Comparison of ENCODE assay signal across 9 cellular contexts in genomic region chr3:160801386-160802118, GRCh38. TPM values are rescaled to one million over a fixed set of nuclear protein-coding genes. Genes with fewer than 3 reads are reported as not detected.
DNase-seq lines count a peak whose midpoint lies in the region; ATAC-seq and TF ChIP-seq lines count a peak whose summit lies in the region.
"Had no signal": no experiment of that assay in that cellular context is flagged by ENCODE, and none has a peak within 500 bp of the region (broad histone marks: within the 10 kb centered on the region; RNA-seq: fewer than 3 reads in every experiment).

No MANE protein-coding gene starts in this region.

- 12 to 14% (median 13%) methylated on average over 8 of the region's 8 CpGs for WGBS in heart left ventricle, 4 donors

- peak overlapping the region; percentile 53 for H3K4me3 Mint-ChIP-seq in activated CD8-positive, alpha-beta memory T cell treated with anti-CD3 and anti-CD28 coated beads, Interleukin-2, amount 10 ng/mL, durations not matched to agents 7 days and 5 days

- no peaks in the 10 kb centered on the region for H3K27me3 ChIP-seq in heart left ventricle

- intact Hi-C loops in heart left ventricle (cut with DNase I) = no loop called here

- H3K4me1 Mint-ChIP-seq in activated CD8-positive, alpha-beta memory T cell treated with anti-CD3 and anti-CD28 coated beads, Interleukin-2, amount 10 ng/mL, durations not matched to agents 7 days and 5 days = peaks cover 37% of the 10 kb centered on the region

- peak; percentile 91 for ATAC-seq in activated CD8-positive, alpha-beta memory T cell treated with anti-CD3 and anti-CD28 coated beads, Interleukin-2, amount 10 ng/mL, durations not matched to agents 7 days and 5 days
- peak; percentile 90 for ATAC-seq in HG03095 (IDR thresholded peaks at IDR 0.05; ENCODE audit: unreplicated experiment)
- ATAC-seq in heart left ventricle = peak; percentile 83 to 89 (median 86)

- H3K27ac Mint-ChIP-seq in activated CD8-positive, alpha-beta memory T cell treated with anti-CD3 and anti-CD28 coated beads, Interleukin-2, amount 10 ng/mL, durations not matched to agents 7 days and 5 days = peak overlapping the region; percentile 77

- peak; percentile 88 for DNase-seq in activated CD8-positive, alpha-beta memory T cell treated with anti-CD3 and anti-CD28 coated beads, Interleukin-2, amount 10 ng/mL, durations not matched to agents 7 days and 5 days
- no peak for DNase-seq in activated CD8-positive, alpha-beta memory T cell treated with anti-CD3 and anti-CD28 coated beads for 24 hours
- DNase-seq in UCSD-AML1 (lab: John Stamatoyannopoulos, UW; ENCODE audit: unreplicated experiment) (peak; percentile 10), heart left ventricle (peak in 4 of 5 donors; percentile 53 to 68 (median 60)), T-helper 9 cell (no peak), cerebellum (ENCODE audit: low spot score) (no peak)
- peak; percentile 30 for DNase-seq in stimulated activated CD4-positive, alpha-beta T cell treated with anti-CD3 and anti-CD28 coated beads, Interleukin-4, amount 100 ng/mL, for 24 hours

- TF ChIP-seq CTCF in heart left ventricle (IDR thresholded peaks at IDR 0.05) = no peak

- no peaks in the 10 kb centered on the region for H3K36me3 ChIP-seq in heart left ventricle

- peak overlapping the region in 9 of 12 donors; percentile 3 to 43 (median 27) for H3K4me3 ChIP-seq in heart left ventricle

- CTCF ChIA-PET in activated CD8-positive, alpha-beta memory T cell treated with anti-CD3 and anti-CD28 coated beads, Interleukin-2, amount 10 ng/mL, durations not matched to agents 7 days and 5 days (lab: Charles Lee) = interaction anchor here (1.1 to 1.4 kb wide), 3 partner anchors 21 to 93 kb away, joined by 3 to 4 read pairs (median 3); no protein-coding TSS in a partner anchor

- H3K4me1 ChIP-seq in heart left ventricle = peaks cover 0 to 53% (median 41%) of the 10 kb centered on the region in 12 donors

- H3K9me3 ChIP-seq in heart left ventricle = no peaks in the 10 kb centered on the region

- peaks cover 9% of the 10 kb centered on the region for H3K27me3 Mint-ChIP-seq in activated CD8-positive, alpha-beta memory T cell treated with anti-CD3 and anti-CD28 coated beads, Interleukin-2, amount 10 ng/mL, durations not matched to agents 7 days and 5 days

- no peaks in the 10 kb centered on the region for H3K9me3 Mint-ChIP-seq in activated CD8-positive, alpha-beta memory T cell treated with anti-CD3 and anti-CD28 coated beads, Interleukin-2, amount 10 ng/mL, durations not matched to agents 7 days and 5 days (ENCODE audit: low read depth)

- H3K27ac ChIP-seq in heart left ventricle = peak overlapping the region; percentile 58 to 90 (median 84)
- H3K27ac ChIP-seq: C4-2B had no signal

- TF ChIP-seq POLR2A in heart left ventricle (IDR thresholded peaks at IDR 0.05) = no peak

- peaks cover 2% of the 10 kb centered on the region for H3K36me3 Mint-ChIP-seq in activated CD8-positive, alpha-beta memory T cell treated with anti-CD3 and anti-CD28 coated beads, Interleukin-2, amount 10 ng/mL, durations not matched to agents 7 days and 5 days

RNA-seq across cellular contexts. Expression of gene PPM1L, which starts 45.5 kb away (rescaled TPM):
- total RNA-seq in activated CD8-positive, alpha-beta memory T cell treated with anti-CD3 and anti-CD28 coated beads, Interleukin-2, amount 10 ng/mL, durations not matched to agents 7 days and 5 days = 1 to 10 TPM; 5.0 to 8.3 TPM
- total RNA-seq in heart left ventricle (10 to 100 TPM; 31.4 to 89.6 (median 45.9) TPM), cerebellum (55.2 TPM)
- polyA plus RNA-seq in heart left ventricle = 10 to 100 TPM in 1 of 2 donors, 1 to 10 TPM in 1; 6.2 to 14.9 TPM

Comparison
In these comparisons a context has a peak if more than half of its experiments do, and no peak if none do; other contexts are left out.
1. DNase-seq: peak in activated CD8-positive, alpha-beta memory T cell treated with anti-CD3 and anti-CD28 coated beads, Interleukin-2, amount 10 ng/mL, durations not matched to agents 7 days and 5 days (single experiment), UCSD-AML1 (single experiment), heart left ventricle (4 of 5) and stimulated activated CD4-positive, alpha-beta T cell treated with anti-CD3 and anti-CD28 coated beads, Interleukin-4, amount 100 ng/mL, for 24 hours (single experiment); none in activated CD8-positive, alpha-beta memory T cell treated with anti-CD3 and anti-CD28 coated beads for 24 hours (single experiment), T-helper 9 cell (single experiment) and cerebellum (single experiment).
2. Peak in every context shown above with its lines, with median percentiles within 50 percentile points of each other: ATAC-seq.